13 cellular contexts compared by ENCODE assay signal in genomic region chr1:85078903-85079302, GRCh38. TPM values are rescaled to one million over a fixed set of nuclear protein-coding genes. Genes with fewer than 3 reads are reported as not detected.
DNase-seq lines count a peak whose midpoint lies in the region; ATAC-seq and TF ChIP-seq lines count a peak whose summit lies in the region.
"Had no signal": no experiment of that assay in that cellular context is flagged by ENCODE, and none has a peak within 500 bp of the region (broad histone marks: within the 10 kb centered on the region; RNA-seq: fewer than 3 reads in every experiment).

No MANE protein-coding gene starts in this region.

- no peak for DNase-seq in AG04449 (ENCODE audit: low read depth, low spot score)
- no peak for DNase-seq in RWPE2 (ENCODE audit: low spot score)
- DNase-seq in fibroblast of villous mesenchyme (ENCODE audit: low read depth): peak; percentile 39
- no peak for DNase-seq in lower leg skin (ENCODE audit: low spot score in 2 of 2)
- no peak for DNase-seq in activated CD8-positive, alpha-beta T cell treated with anti-CD3 and anti-CD28 coated beads, Interleukin-2, amount 10 ng/mL, durations not matched to agents 7 days and 5 days
- no peak for DNase-seq in activated CD4-positive, alpha-beta T cell treated with anti-CD3 and anti-CD28 coated beads, Interleukin-2, amount 50 U/mL, for 48 hours
- DNase-seq: lower lobe of right lung, small intestine had no signal

- H3K36me3 Mint-ChIP-seq in activated CD8-positive, alpha-beta T cell treated with anti-CD3 and anti-CD28 coated beads, Interleukin-2, amount 10 ng/mL, durations not matched to agents 7 days and 5 days (ENCODE audit: low read depth): no peaks in the 10 kb centered on the region
- H3K36me3 Mint-ChIP-seq: activated naive CD4-positive, alpha-beta T cell treated with anti-CD3 and anti-CD28 coated beads, Interleukin-2, amount 50 U/mL, for 72 hours had no signal

- TF ChIP-seq CTCF in AG04449 (IDR thresholded peaks at IDR 0.05; ENCODE audit: insufficient read depth, low read length, missing control alignments): peak; percentile 29
- TF ChIP-seq CTCF in RWPE2 (IDR thresholded peaks at IDR 0.05; ENCODE audit: poor library complexity, severe bottlenecking): peak; percentile 33
- TF ChIP-seq CTCF in fibroblast of villous mesenchyme (IDR thresholded peaks at IDR 0.05; ENCODE audit: insufficient read depth, low read depth, low read length): peak; percentile 37
- no peak for TF ChIP-seq CTCF in lower leg skin (IDR thresholded peaks at IDR 0.05)

- ATAC-seq in GM18858 (IDR thresholded peaks at IDR 0.05; ENCODE audit: unreplicated experiment) (peak; percentile 51), RWPE2 (ENCODE audit: low read depth) (peak; percentile 49; the same call in 1 of the 3 replicates), HG03108 (IDR thresholded peaks at IDR 0.05; ENCODE audit: unreplicated experiment) (no peak)
- no peak for ATAC-seq in activated CD8-positive, alpha-beta T cell treated with anti-CD3 and anti-CD28 coated beads, Interleukin-2, amount 10 ng/mL, durations not matched to agents 7 days and 5 days
- ATAC-seq: activated naive CD4-positive, alpha-beta T cell treated with anti-CD3 and anti-CD28 coated beads, Interleukin-2, amount 50 U/mL, for 72 hours; lower lobe of right lung had no signal

- 39 to 48% methylated on average over 3 of the region's 3 CpGs for WGBS in lower leg skin, 2 donors

- no peak overlapping the region for H3K4me3 Mint-ChIP-seq in activated CD8-positive, alpha-beta T cell treated with anti-CD3 and anti-CD28 coated beads, Interleukin-2, amount 10 ng/mL, durations not matched to agents 7 days and 5 days

- no peaks in the 10 kb centered on the region for H3K36me3 ChIP-seq in RWPE2 (ENCODE audit: low read depth)
- H3K36me3 ChIP-seq: lower lobe of right lung had no signal

- no peak for TF ChIP-seq POLR2A in lower leg skin (IDR thresholded peaks at IDR 0.05)

- H3K27ac ChIP-seq in RWPE2 (ENCODE audit: poor library complexity, severe bottlenecking): no peak overlapping the region
- H3K27ac ChIP-seq: KMS-11, lower lobe of right lung had no signal

- H3K4me3 ChIP-seq in AG04449 (ENCODE audit: low read depth, low read length): no peak overlapping the region
- H3K4me3 ChIP-seq in RWPE2 (ENCODE audit: severe bottlenecking): no peak overlapping the region
- H3K4me3 ChIP-seq in fibroblast of villous mesenchyme (ENCODE audit: low read depth, low read length): no peak overlapping the region
- H3K4me3 ChIP-seq in lower leg skin (ENCODE audit: low read depth, poor library complexity, severe bottlenecking): no peak overlapping the region
- H3K4me3 ChIP-seq: lower lobe of right lung had no signal

- CTCF ChIA-PET in AG04449 (lab: Yijun Ruan, JAX): interaction anchor here (0.6 to 8.5 kb wide), 17 partner anchors 9 to 181 kb away, joined by 3 to 147 read pairs (median 4); partner anchors contain the start of gene C1orf52
- CTCF ChIA-PET in activated CD8-positive, alpha-beta T cell treated with anti-CD3 and anti-CD28 coated beads, Interleukin-2, amount 10 ng/mL, durations not matched to agents 7 days and 5 days (lab: Charles Lee): interaction anchor here (0.7 to 1.1 kb wide), 2 partner anchors 21 to 134 kb away, joined by 3 to 6 read pairs; no protein-coding TSS in a partner anchor

- no peaks in the 10 kb centered on the region for H3K27me3 ChIP-seq in RWPE2 (ENCODE audit: insufficient read depth, poor library complexity, severe bottlenecking)

- intact Hi-C loops in lower leg skin (cut with DNase I; ENCODE audit: low total_unique reads): no loop called here

- H3K9me3 ChIP-seq in RWPE2 (ENCODE audit: severe bottlenecking): no peaks in the 10 kb centered on the region
- H3K9me3 ChIP-seq: lower lobe of right lung had no signal

- POLR2A ChIA-PET in AG04449 (lab: Yijun Ruan, JAX): no interaction called here
- POLR2A ChIA-PET in activated CD8-positive, alpha-beta T cell treated with anti-CD3 and anti-CD28 coated beads, Interleukin-2, amount 10 ng/mL, durations not matched to agents 7 days and 5 days (lab: Charles Lee): no interaction called here

- peaks cover 7% of the 10 kb centered on the region for H3K4me1 Mint-ChIP-seq in activated CD8-positive, alpha-beta T cell treated with anti-CD3 and anti-CD28 coated beads, Interleukin-2, amount 10 ng/mL, durations not matched to agents 7 days and 5 days (ENCODE audit: low read depth)

- H3K27ac Mint-ChIP-seq in activated CD8-positive, alpha-beta T cell treated with anti-CD3 and anti-CD28 coated beads, Interleukin-2, amount 10 ng/mL, durations not matched to agents 7 days and 5 days: no peak overlapping the region
- H3K27ac Mint-ChIP-seq: activated naive CD4-positive, alpha-beta T cell treated with anti-CD3 and anti-CD28 coated beads, Interleukin-2, amount 50 U/mL, for 72 hours had no signal

- H3K4me1 ChIP-seq in RWPE2 (ENCODE audit: insufficient read depth, poor library complexity, severe bottlenecking): no peaks in the 10 kb centered on the region
- H3K4me1 ChIP-seq: lower lobe of right lung had no signal

- H3K27me3 Mint-ChIP-seq in activated CD8-positive, alpha-beta T cell treated with anti-CD3 and anti-CD28 coated beads, Interleukin-2, amount 10 ng/mL, durations not matched to agents 7 days and 5 days (ENCODE audit: low read depth): peaks cover 32% of the 10 kb centered on the region

- H3K9me3 Mint-ChIP-seq in activated CD8-positive, alpha-beta T cell treated with anti-CD3 and anti-CD28 coated beads, Interleukin-2, amount 10 ng/mL, durations not matched to agents 7 days and 5 days (ENCODE audit: insufficient read depth): no peaks in the 10 kb centered on the region

RNA-seq across cellular contexts. Expression of gene MCOLN3, which starts 30.6 kb away (rescaled TPM):
- total RNA-seq in fibroblast of villous mesenchyme: 0.86 and 0.97 TPM in 2 replicates
- 1 to 10 TPM; 1.1 to 5.0 (median 3.7) TPM for total RNA-seq in lower leg skin
- total RNA-seq in activated CD8-positive, alpha-beta T cell treated with anti-CD3 and anti-CD28 coated beads, Interleukin-2, amount 10 ng/mL, durations not matched to agents 7 days and 5 days: 1 to 10 TPM; 1.6 TPM
- total RNA-seq: endothelial cell of umbilical vein had no signal

Comparison
In these comparisons a context has a peak if more than half of its experiments do, and no peak if none do; other contexts are left out.
1. CTCF ChIP-seq: peak in AG04449 (single experiment), RWPE2 (single experiment) and fibroblast of villous mesenchyme (single experiment); none in lower leg skin (0 of 3).
2. ATAC-seq: peak in GM18858 (single experiment) and RWPE2 (single experiment); none in HG03108 (single experiment) and activated CD8-positive, alpha-beta T cell treated with anti-CD3 and anti-CD28 coated beads, Interleukin-2, amount 10 ng/mL, durations not matched to agents 7 days and 5 days (single experiment).